15 cellular contexts compared by ENCODE assay signal in the genomic region with DNA sequence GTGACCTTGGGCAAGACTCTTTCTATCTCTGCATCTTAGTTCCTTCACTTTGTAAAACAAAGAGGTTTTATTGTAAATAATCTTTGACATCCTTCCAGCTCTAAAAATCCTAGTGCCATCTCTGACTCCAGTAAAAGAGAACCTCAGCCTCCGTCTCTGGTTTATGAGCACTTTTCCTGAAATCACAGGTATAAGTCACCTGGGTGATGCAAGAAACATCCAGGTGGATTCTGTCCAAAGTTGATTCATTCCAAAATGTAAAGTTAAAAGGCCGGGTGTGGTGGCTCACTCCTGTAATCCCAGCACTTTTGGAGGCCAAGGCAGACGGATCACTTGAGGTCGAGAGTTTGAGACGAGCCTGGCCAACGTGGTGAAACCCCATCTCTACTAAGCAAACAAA. TPM values are rescaled to one million over a fixed set of nuclear protein-coding genes. Genes with fewer than 3 reads are reported as not detected.
DNase-seq lines count a peak whose midpoint lies in the region; ATAC-seq and TF ChIP-seq lines count a peak whose summit lies in the region.
"Had no signal": no experiment of that assay in that cellular context is flagged by ENCODE, and none has a peak within 500 bp of the region (broad histone marks: within the 10 kb centered on the region; RNA-seq: fewer than 3 reads in every experiment).

No MANE protein-coding gene starts in this region.

- TF ChIP-seq POLR2A in sigmoid colon (IDR thresholded peaks at IDR 0.05) = no peak

- H3K36me3 ChIP-seq in RWPE2 (ENCODE audit: low read depth) = no peaks in the 10 kb centered on the region
- H3K36me3 ChIP-seq in sigmoid colon = no peaks in the 10 kb centered on the region
- H3K36me3 ChIP-seq: BE2C had no signal

- DNase-seq in RWPE2 (ENCODE audit: low spot score) = no peak
- no peak for DNase-seq in epithelial cell of prostate (ENCODE audit: low read depth, low spot score)
- DNase-seq in sigmoid colon = peak; percentile 4
- no peak for DNase-seq in T-cell
- no peak for DNase-seq in AML-193 (lab: John Stamatoyannopoulos, UW)
- no peak for DNase-seq in activated CD4-positive, alpha-beta memory T cell treated with anti-CD3 and anti-CD28 coated beads, Interleukin-2, amount 10 ng/mL, durations not matched to agents 7 days and 5 days
- DNase-seq: BE2C; CD8-positive, alpha-beta T cell; COR-L47; DND-41; GF-D8 had no signal

- WGBS in sigmoid colon, 2 donors = 57 to 81% methylated on average over 6 of the region's 6 CpGs

- intact Hi-C loops in sigmoid colon (cut with DNase I) = loop anchor here (5.0 kb wide), 2 partner anchors 143 to 258 kb away; no protein-coding TSS in a partner anchor

- H3K9me3 Mint-ChIP-seq in T-cell = no peaks in the 10 kb centered on the region
- no peaks in the 10 kb centered on the region for H3K9me3 Mint-ChIP-seq in activated CD4-positive, alpha-beta memory T cell treated with anti-CD3 and anti-CD28 coated beads, Interleukin-2, amount 10 ng/mL, durations not matched to agents 7 days and 5 days
- H3K9me3 Mint-ChIP-seq: CD14-positive monocyte; CD8-positive, alpha-beta T cell had no signal

- no peak for TF ChIP-seq EP300 in sigmoid colon (IDR thresholded peaks at IDR 0.05)

- H3K4me1 Mint-ChIP-seq in T-cell = peaks cover 0 to 5% (median 1%) of the 10 kb centered on the region in 3 donors
- H3K4me1 Mint-ChIP-seq in activated CD4-positive, alpha-beta memory T cell treated with anti-CD3 and anti-CD28 coated beads, Interleukin-2, amount 10 ng/mL, durations not matched to agents 7 days and 5 days = peaks cover 11% of the 10 kb centered on the region
- H3K4me1 Mint-ChIP-seq: CD14-positive monocyte had no signal

- H3K4me3 Mint-ChIP-seq in T-cell = no peak overlapping the region
- no peak overlapping the region for H3K4me3 Mint-ChIP-seq in activated CD4-positive, alpha-beta memory T cell treated with anti-CD3 and anti-CD28 coated beads, Interleukin-2, amount 10 ng/mL, durations not matched to agents 7 days and 5 days
- H3K4me3 Mint-ChIP-seq: CD14-positive monocyte; CD8-positive, alpha-beta T cell had no signal

- H3K36me3 Mint-ChIP-seq in T-cell = no peaks in the 10 kb centered on the region
- no peaks in the 10 kb centered on the region for H3K36me3 Mint-ChIP-seq in activated CD4-positive, alpha-beta memory T cell treated with anti-CD3 and anti-CD28 coated beads, Interleukin-2, amount 10 ng/mL, durations not matched to agents 7 days and 5 days (ENCODE audit: low read depth)
- H3K36me3 Mint-ChIP-seq: CD14-positive monocyte; CD8-positive, alpha-beta T cell had no signal

- no peak overlapping the region for H3K27ac Mint-ChIP-seq in T-cell
- H3K27ac Mint-ChIP-seq in activated CD4-positive, alpha-beta memory T cell treated with anti-CD3 and anti-CD28 coated beads, Interleukin-2, amount 10 ng/mL, durations not matched to agents 7 days and 5 days = no peak overlapping the region
- H3K27ac Mint-ChIP-seq: CD14-positive monocyte; CD8-positive, alpha-beta T cell had no signal

- H3K4me1 ChIP-seq in RWPE2 (ENCODE audit: insufficient read depth, poor library complexity, severe bottlenecking) = peaks cover 38% of the 10 kb centered on the region
- peaks cover 0 to 24% (median 22%) of the 10 kb centered on the region in 4 donors for H3K4me1 ChIP-seq in sigmoid colon
- H3K4me1 ChIP-seq: BE2C had no signal

- TF ChIP-seq CTCF in C4-2B (conservative IDR thresholded peaks at IDR 0.05) (no peak), RWPE2 (IDR thresholded peaks at IDR 0.05; ENCODE audit: poor library complexity, severe bottlenecking) (no peak), sigmoid colon (IDR thresholded peaks at IDR 0.05) (no peak)

- H3K4me3 ChIP-seq in RWPE2 (ENCODE audit: severe bottlenecking) (no peak overlapping the region), sigmoid colon (no peak overlapping the region)

- POLR2A ChIA-PET in T-cell (lab: Charles Lee) = no interaction called here
- POLR2A ChIA-PET in activated CD4-positive, alpha-beta memory T cell treated with anti-CD3 and anti-CD28 coated beads, Interleukin-2, amount 10 ng/mL, durations not matched to agents 7 days and 5 days (lab: Charles Lee) = interaction anchor here (1.3 kb wide), 1 partner anchor 20 kb away, joined by 3 read pairs; no protein-coding TSS in a partner anchor

- H3K9me3 ChIP-seq in RWPE2 (ENCODE audit: severe bottlenecking) (no peaks in the 10 kb centered on the region), sigmoid colon (no peaks in the 10 kb centered on the region)
- H3K9me3 ChIP-seq: BE2C had no signal

- H3K27ac ChIP-seq in C4-2B (peak overlapping the region; percentile 7; the same call in 1 of the 2 replicates), RWPE2 (ENCODE audit: poor library complexity, severe bottlenecking) (peak overlapping the region; percentile 87), epithelial cell of prostate (peak overlapping the region; percentile 92), sigmoid colon (no peak overlapping the region)
- H3K27ac ChIP-seq: HL-60 had no signal

- CTCF ChIA-PET in T-cell (lab: Charles Lee) = interaction anchor here in 1 of 2 donors (1.0 kb wide), 1 partner anchor 256 kb away, joined by 4 read pairs; no protein-coding TSS in a partner anchor
- CTCF ChIA-PET in activated CD4-positive, alpha-beta memory T cell treated with anti-CD3 and anti-CD28 coated beads, Interleukin-2, amount 10 ng/mL, durations not matched to agents 7 days and 5 days (lab: Charles Lee) = interaction anchor here (2.5 kb wide), 1 partner anchor 256 kb away, joined by 6 read pairs; no protein-coding TSS in a partner anchor

- H3K27me3 Mint-ChIP-seq in T-cell = no peaks in the 10 kb centered on the region
- peaks cover 2% of the 10 kb centered on the region for H3K27me3 Mint-ChIP-seq in activated CD4-positive, alpha-beta memory T cell treated with anti-CD3 and anti-CD28 coated beads, Interleukin-2, amount 10 ng/mL, durations not matched to agents 7 days and 5 days

- no peaks in the 10 kb centered on the region for H3K27me3 ChIP-seq in RWPE2 (ENCODE audit: insufficient read depth, poor library complexity, severe bottlenecking)
- H3K27me3 ChIP-seq in sigmoid colon = no peaks in the 10 kb centered on the region
- H3K27me3 ChIP-seq: BE2C had no signal

- ATAC-seq in RWPE2 (ENCODE audit: low read depth) = no peak
- ATAC-seq in T-cell (replicated peaks in 1 of 4) = no peak
- ATAC-seq: CD8-positive, alpha-beta T cell; HCT116 had no signal

RNA-seq across cellular contexts. Expression of a gene that starts 21.1 kb away (rescaled TPM):
- total RNA-seq in sigmoid colon (10 to 100 TPM; 28.8 to 50.4 (median 37.0) TPM), T-cell (10 to 100 TPM; 32.9 to 38.1 (median 36.7) TPM)
- 10 to 100 TPM in 1 of 3 donors, 1 to 10 TPM in 2; 6.6 to 19.9 (median 7.4) TPM for polyA plus RNA-seq in sigmoid colon
- 10 to 100 TPM; 42.6 to 43.7 TPM for total RNA-seq in activated CD4-positive, alpha-beta memory T cell treated with anti-CD3 and anti-CD28 coated beads, Interleukin-2, amount 10 ng/mL, durations not matched to agents 7 days and 5 days

RNA-seq across cellular contexts. Expression of a gene that starts 56.7 kb away (rescaled TPM):
- 10 to 100 TPM; 14.3 to 25.2 (median 20.2) TPM for total RNA-seq in sigmoid colon
- 10 to 100 TPM; 21.6 to 33.8 (median 28.2) TPM for polyA plus RNA-seq in sigmoid colon
- 10 to 100 TPM; 15.5 to 29.1 (median 23.3) TPM for total RNA-seq in T-cell
- total RNA-seq in activated CD4-positive, alpha-beta memory T cell treated with anti-CD3 and anti-CD28 coated beads, Interleukin-2, amount 10 ng/mL, durations not matched to agents 7 days and 5 days = 10 to 100 TPM; 44.1 to 46.9 TPM

Comparison
In these comparisons a context has a peak if more than half of its experiments do, and no peak if none do; other contexts are left out.
1. H3K27ac ChIP-seq: peak in C4-2B (single experiment), RWPE2 (single experiment) and epithelial cell of prostate (single experiment); none in sigmoid colon (0 of 4).